Comparison of ENCODE assay signal across 8 cellular contexts in the genomic region with DNA sequence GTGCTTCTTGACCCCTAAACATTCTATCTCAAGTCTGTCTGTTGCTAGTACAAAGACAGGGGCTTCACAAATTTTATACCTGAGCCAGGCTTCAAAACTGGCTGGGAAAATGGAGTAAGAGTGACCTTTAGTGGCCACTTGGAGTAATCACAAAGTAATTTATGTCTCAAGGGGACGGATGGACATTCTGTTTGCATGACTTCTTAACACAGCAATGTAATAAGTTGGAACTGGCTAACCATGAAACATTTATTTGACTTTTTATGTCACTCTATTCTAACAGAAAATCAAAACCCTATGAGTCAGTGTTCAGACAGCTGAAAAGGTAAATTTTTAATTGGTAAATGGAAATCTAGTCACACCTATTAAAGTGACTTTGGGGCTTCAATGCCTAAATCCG.
A peak's percentile ranks its signal among the peaks of the same experiment; 100 is the strongest.
DNase-seq lines count a peak whose midpoint lies in the region; ATAC-seq, FAIRE-seq and TF ChIP-seq lines count a peak whose summit lies in the region.

No MANE protein-coding gene starts in this region.

- H3K27ac ChIP-seq in GM23248: no peak overlapping the region
- no peak overlapping the region for H3K27ac ChIP-seq in testis
- no peak overlapping the region for H3K27ac ChIP-seq in CD4-positive, alpha-beta T cell (ENCODE audit: low read depth, low read length)

- WGBS in GM23248 (ENCODE audit: low coverage in 1 of 2, low lambda C conversion rate in 2 of 2, missing lambda C conversion rate in 2 of 2), 2 experiments: 52 to 53% methylated on average over 2 of the region's 2 CpGs
- 49 to 54% methylated on average over 2 of the region's 2 CpGs for WGBS in testis, 2 donors

- ATAC-seq in CD4-positive, alpha-beta T cell (ENCODE audit: poor library complexity): no peak

- H3K36me3 ChIP-seq in GM23248 (ENCODE audit: low read depth): no peaks in the 10 kb centered on the region
- H3K36me3 ChIP-seq in testis (ENCODE audit: low read depth, missing control alignments): no peaks in the 10 kb centered on the region

- no peak for TF ChIP-seq POLR2A in testis (IDR thresholded peaks at IDR 0.05)

- no peak for FAIRE-seq in D721Med (lab: Jason Lieb, UNC)

- no peaks in the 10 kb centered on the region for H3F3A ChIP-seq in GM23248 (ENCODE audit: insufficient read depth)

- TF ChIP-seq CTCF in D721Med (IDR thresholded peaks at IDR 0.05; ENCODE audit: insufficient read depth, missing control alignments) (peak; percentile 64), testis (IDR thresholded peaks at IDR 0.05) (peak; percentile 47 to 62 (median 48))
- TF ChIP-seq CTCF in CD4-positive, alpha-beta T cell (IDR thresholded peaks at IDR 0.05): no peak

- H3K4me3 Mint-ChIP-seq in CD4-positive, alpha-beta T cell: no peak overlapping the region

- no peak overlapping the region for H3K27ac Mint-ChIP-seq in CD4-positive, alpha-beta T cell

- H3K9me2 ChIP-seq in GM23248 (ENCODE audit: insufficient read depth): no peaks in the 10 kb centered on the region

- in situ Hi-C loops in GM23248 (cut with MboI): loop anchor here (25.0 kb wide), 1 partner anchor 975 kb away; no protein-coding TSS in a partner anchor

- H3K79me2 ChIP-seq in GM23248 (ENCODE audit: insufficient read depth): no peaks in the 10 kb centered on the region

- no peak overlapping the region for H3K4me2 ChIP-seq in GM23248 (ENCODE audit: unreplicated experiment)

- no peak overlapping the region for H3K9ac ChIP-seq in GM23248

- no peaks in the 10 kb centered on the region for H3K4me1 Mint-ChIP-seq in CD4-positive, alpha-beta T cell (ENCODE audit: low read depth)

- no peaks in the 10 kb centered on the region for H3K27me3 ChIP-seq in GM23248 (replicated peaks; ENCODE audit: insufficient read depth)
- H3K27me3 ChIP-seq in testis: no peaks in the 10 kb centered on the region
- H3K27me3 ChIP-seq in CD4-positive, alpha-beta T cell (ENCODE audit: control insufficient read depth, insufficient read depth, low read length): no peaks in the 10 kb centered on the region

- H4K20me1 ChIP-seq in GM23248 (ENCODE audit: insufficient read depth): no peaks in the 10 kb centered on the region

- H3K4me1 ChIP-seq in GM23248 (ENCODE audit: insufficient read depth): peaks cover 4% of the 10 kb centered on the region
- no peaks in the 10 kb centered on the region for H3K4me1 ChIP-seq in testis

- H3K4me3 ChIP-seq in GM23248 (no peak overlapping the region), testis (no peak overlapping the region)

- H2AFZ ChIP-seq in GM23248: peak overlapping the region; percentile 11; the same call in 1 of the 2 replicates

- H3K9me3 ChIP-seq in GM23248 (ENCODE audit: low read depth) (no peaks in the 10 kb centered on the region), testis (no peaks in the 10 kb centered on the region)
- H3K9me3 ChIP-seq in CD4-positive, alpha-beta T cell (ENCODE audit: control insufficient read depth, low read length): no peaks in the 10 kb centered on the region

- H3K36me3 Mint-ChIP-seq in CD4-positive, alpha-beta T cell (ENCODE audit: low read depth): no peaks in the 10 kb centered on the region

- no peaks in the 10 kb centered on the region for H3K27me3 Mint-ChIP-seq in CD4-positive, alpha-beta T cell

- H3K9me3 Mint-ChIP-seq in CD4-positive, alpha-beta T cell: no peaks in the 10 kb centered on the region

- DNase-seq in D721Med (ENCODE audit: insufficient read length, low spot score) (no peak), GM23248 (peak; percentile 77), NCI-H146 (lab: John Stamatoyannopoulos, UW) (peak; percentile 45), amniotic epithelial cell (ENCODE audit: low read depth) (peak; percentile 89), iPS DF 19.7 (ENCODE audit: low read depth, low spot score) (peak; percentile 38), testis (peak; percentile 21), cortex of kidney (lab: John Stamatoyannopoulos, UW) (no peak)
- DNase-seq in CD4-positive, alpha-beta T cell: no peak

- CTCF ChIA-PET in CD4-positive, alpha-beta T cell (lab: Charles Lee): no interaction called here

- intact Hi-C loops in testis (cut with DNase I; ENCODE audit: low total_unique reads): loop anchor here (5.0 kb wide), 1 partner anchor 985 kb away; no protein-coding TSS in a partner anchor
- intact Hi-C loops in CD4-positive, alpha-beta T cell (cut with DNase I, micrococcal nuclease): no loop called here

- POLR2A ChIA-PET in CD4-positive, alpha-beta T cell (lab: Charles Lee): no interaction called here

Comparison
In these comparisons a context has a peak if more than half of its experiments do, and no peak if none do; other contexts are left out.
1. DNase-seq: peak in GM23248 (single experiment), NCI-H146 (single experiment), amniotic epithelial cell (single experiment), iPS DF 19.7 (single experiment) and testis (single experiment); none in D721Med (single experiment), CD4-positive, alpha-beta T cell (0 of 10) and cortex of kidney (single experiment).